23 cellular contexts compared by ENCODE assay signal in genomic region chr9:76616780-76617179, GRCh38.
"Had no signal": no experiment of that assay in that cellular context is flagged by ENCODE, and none has a peak within 500 bp of the region (broad histone marks: within the 10 kb centered on the region; RNA-seq: fewer than 3 reads in every experiment).

No MANE protein-coding gene starts in this region.

- ATAC-seq: left lobe of liver; naive thymus-derived CD4-positive, alpha-beta T cell; right lobe of liver; stimulated activated effector memory CD8-positive, alpha-beta T cell treated with anti-CD3 and anti-CD28 coated beads, Interleukin-12 subunit alpha, Interleukin-12 subunit beta, amount 100 ng/mL, for 72 hours had no signal

- H3K27me3 ChIP-seq: colonic mucosa, esophagus squamous epithelium, neural progenitor cell, right lobe of liver, testis, tibial artery, upper lobe of left lung had no signal

- DNase-seq: colonic mucosa; effector memory CD4-positive, alpha-beta T cell; erythroblast; esophagus squamous epithelium; foreskin melanocyte; head of caudate nucleus; mucosa of descending colon; naive thymus-derived CD4-positive, alpha-beta T cell; right lobe of liver; stimulated activated CD4-positive, alpha-beta T cell treated with anti-CD3 and anti-CD28 coated beads, Interleukin-2, amount 100 ng/mL, for 24 hours; stimulated activated CD4-positive, alpha-beta T cell treated with anti-CD3 and anti-CD28 coated beads, Interleukin-4, amount 100 ng/mL, for 24 hours; stimulated activated naive CD4-positive, alpha-beta T cell treated with Interleukin-2 at 50 U/mL for 16 hours; substantia nigra; testis; tibial artery; upper lobe of left lung had no signal

- H3K36me3 ChIP-seq: colonic mucosa, esophagus squamous epithelium, neural progenitor cell, right lobe of liver, upper lobe of left lung had no signal

- H3K9me3 ChIP-seq: colonic mucosa, esophagus squamous epithelium, mucosa of descending colon, right lobe of liver, testis, tibial artery, upper lobe of left lung had no signal

- FAIRE-seq: keratinocyte, urothelium cell line had no signal

- H3K9ac ChIP-seq: neural progenitor cell, parathyroid adenoma had no signal

- H3K27ac ChIP-seq: neural progenitor cell, parathyroid adenoma, right lobe of liver, testis, tibial artery, upper lobe of left lung had no signal

- H3K4me3 ChIP-seq: colonic mucosa, esophagus squamous epithelium, lung, mucosa of descending colon, neural progenitor cell, right lobe of liver, testis, tibial artery, upper lobe of left lung had no signal

- H3K4me1 ChIP-seq: neural progenitor cell, right lobe of liver had no signal
